1 cellular context compared by ENCODE assay signal in genomic region chr18:63824220-63824525, GRCh38.
TF ChIP-seq lines count a peak whose summit lies in the region.

No MANE protein-coding gene starts in this region.

TF ChIP-seq in WTC11, 78 proteins besides CTCF, POLR2A, EP300 and RAD21 (continued from another document):
- TF ChIP-seq ZNF425 (CRISPR knock-in tag; conservative IDR thresholded peaks at IDR 0.05) (no peak), USF1 (CRISPR knock-in tag; IDR thresholded peaks at IDR 0.05) (no peak), NR1H2 (CRISPR knock-in tag; IDR thresholded peaks at IDR 0.05) (no peak), STAT6 (CRISPR knock-in tag; conservative IDR thresholded peaks at IDR 0.05; ENCODE audit: low read depth) (no peak), ZNF232 (CRISPR knock-in tag; IDR thresholded peaks at IDR 0.05) (no peak), TCF7 (CRISPR knock-in tag; IDR thresholded peaks at IDR 0.05; ENCODE audit: low read depth) (no peak), FOXP1 (CRISPR knock-in tag; IDR thresholded peaks at IDR 0.05; ENCODE audit: borderline replicate concordance) (no peak), EMX1 (CRISPR knock-in tag; IDR thresholded peaks at IDR 0.05) (no peak), GABPB1 (CRISPR knock-in tag; IDR thresholded peaks at IDR 0.05) (no peak), ZNF671 (CRISPR knock-in tag; IDR thresholded peaks at IDR 0.05) (no peak), FOXJ3 (CRISPR knock-in tag; IDR thresholded peaks at IDR 0.05; ENCODE audit: borderline replicate concordance) (no peak), CREM (CRISPR knock-in tag; IDR thresholded peaks at IDR 0.05) (no peak), JUN (CRISPR knock-in tag; IDR thresholded peaks at IDR 0.05) (no peak)
- TF ChIP-seq, protein P1, sequence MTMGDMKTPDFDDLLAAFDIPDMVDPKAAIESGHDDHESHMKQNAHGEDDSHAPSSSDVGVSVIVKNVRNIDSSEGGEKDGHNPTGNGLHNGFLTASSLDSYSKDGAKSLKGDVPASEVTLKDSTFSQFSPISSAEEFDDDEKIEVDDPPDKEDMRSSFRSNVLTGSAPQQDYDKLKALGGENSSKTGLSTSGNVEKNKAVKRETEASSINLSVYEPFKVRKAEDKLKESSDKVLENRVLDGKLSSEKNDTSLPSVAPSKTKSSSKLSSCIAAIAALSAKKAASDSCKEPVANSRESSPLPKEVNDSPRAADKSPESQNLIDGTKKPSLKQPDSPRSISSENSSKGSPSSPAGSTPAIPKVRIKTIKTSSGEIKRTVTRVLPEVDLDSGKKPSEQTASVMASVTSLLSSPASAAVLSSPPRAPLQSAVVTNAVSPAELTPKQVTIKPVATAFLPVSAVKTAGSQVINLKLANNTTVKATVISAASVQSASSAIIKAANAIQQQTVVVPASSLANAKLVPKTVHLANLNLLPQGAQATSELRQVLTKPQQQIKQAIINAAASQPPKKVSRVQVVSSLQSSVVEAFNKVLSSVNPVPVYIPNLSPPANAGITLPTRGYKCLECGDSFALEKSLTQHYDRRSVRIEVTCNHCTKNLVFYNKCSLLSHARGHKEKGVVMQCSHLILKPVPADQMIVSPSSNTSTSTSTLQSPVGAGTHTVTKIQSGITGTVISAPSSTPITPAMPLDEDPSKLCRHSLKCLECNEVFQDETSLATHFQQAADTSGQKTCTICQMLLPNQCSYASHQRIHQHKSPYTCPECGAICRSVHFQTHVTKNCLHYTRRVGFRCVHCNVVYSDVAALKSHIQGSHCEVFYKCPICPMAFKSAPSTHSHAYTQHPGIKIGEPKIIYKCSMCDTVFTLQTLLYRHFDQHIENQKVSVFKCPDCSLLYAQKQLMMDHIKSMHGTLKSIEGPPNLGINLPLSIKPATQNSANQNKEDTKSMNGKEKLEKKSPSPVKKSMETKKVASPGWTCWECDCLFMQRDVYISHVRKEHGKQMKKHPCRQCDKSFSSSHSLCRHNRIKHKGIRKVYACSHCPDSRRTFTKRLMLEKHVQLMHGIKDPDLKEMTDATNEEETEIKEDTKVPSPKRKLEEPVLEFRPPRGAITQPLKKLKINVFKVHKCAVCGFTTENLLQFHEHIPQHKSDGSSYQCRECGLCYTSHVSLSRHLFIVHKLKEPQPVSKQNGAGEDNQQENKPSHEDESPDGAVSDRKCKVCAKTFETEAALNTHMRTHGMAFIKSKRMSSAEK (CRISPR knock-in tag; IDR thresholded peaks at IDR 0.05; ENCODE audit: borderline replicate concordance), result no peak
- TF ChIP-seq, protein P2, sequence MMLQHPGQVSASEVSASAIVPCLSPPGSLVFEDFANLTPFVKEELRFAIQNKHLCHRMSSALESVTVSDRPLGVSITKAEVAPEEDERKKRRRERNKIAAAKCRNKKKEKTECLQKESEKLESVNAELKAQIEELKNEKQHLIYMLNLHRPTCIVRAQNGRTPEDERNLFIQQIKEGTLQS (CRISPR knock-in tag; conservative IDR thresholded peaks at IDR 0.05), result no peak
- TF ChIP-seq, protein P3, sequence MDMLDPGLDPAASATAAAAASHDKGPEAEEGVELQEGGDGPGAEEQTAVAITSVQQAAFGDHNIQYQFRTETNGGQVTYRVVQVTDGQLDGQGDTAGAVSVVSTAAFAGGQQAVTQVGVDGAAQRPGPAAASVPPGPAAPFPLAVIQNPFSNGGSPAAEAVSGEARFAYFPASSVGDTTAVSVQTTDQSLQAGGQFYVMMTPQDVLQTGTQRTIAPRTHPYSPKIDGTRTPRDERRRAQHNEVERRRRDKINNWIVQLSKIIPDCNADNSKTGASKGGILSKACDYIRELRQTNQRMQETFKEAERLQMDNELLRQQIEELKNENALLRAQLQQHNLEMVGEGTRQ (CRISPR knock-in tag; IDR thresholded peaks at IDR 0.05), result no peak
- TF ChIP-seq, protein P4, sequence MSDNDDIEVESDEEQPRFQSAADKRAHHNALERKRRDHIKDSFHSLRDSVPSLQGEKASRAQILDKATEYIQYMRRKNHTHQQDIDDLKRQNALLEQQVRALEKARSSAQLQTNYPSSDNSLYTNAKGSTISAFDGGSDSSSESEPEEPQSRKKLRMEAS (CRISPR knock-in tag; IDR thresholded peaks at IDR 0.05), result no peak
